Comparison of ENCODE assay signal across 1 cellular context in genomic region chr6:111676383-111676782, GRCh38.
TF ChIP-seq lines count a peak whose summit lies in the region.

No MANE protein-coding gene starts in this region.

TF ChIP-seq in liver, 16 proteins besides CTCF, POLR2A, EP300 and RAD21 (continued from another document):
- peak in 1 of 2 donors; percentile 76 for TF ChIP-seq JUND (IDR thresholded peaks at IDR 0.05)
